In genomic region chr6:6001443-6001842, GRCh38 we compare ENCODE assay signal across 18 cellular contexts. TPM values are rescaled to one million over a fixed set of nuclear protein-coding genes. Genes with fewer than 3 reads are reported as not detected.
DNase-seq lines count a peak whose midpoint lies in the region; ATAC-seq and TF ChIP-seq lines count a peak whose summit lies in the region.
"Had no signal": no experiment of that assay in that cellular context is flagged by ENCODE, and none has a peak within 500 bp of the region (broad histone marks: within the 10 kb centered on the region; RNA-seq: fewer than 3 reads in every experiment).

No MANE protein-coding gene starts in this region.

- CTCF ChIA-PET in activated CD4-positive, alpha-beta T cell treated with anti-CD3 and anti-CD28 coated beads, Interleukin-2, amount 10 ng/mL, durations not matched to agents 7 days and 5 days (lab: Charles Lee), result no interaction called here
- CTCF ChIA-PET in activated B cell treated with CpG ODN at 0.5 μM for 24 hours (lab: Charles Lee), result interaction anchor here (1.0 kb wide), 1 partner anchor 530 kb away, joined by 3 read pairs; no protein-coding TSS in a partner anchor

- peaks cover 99% of the 10 kb centered on the region for H3K27me3 ChIP-seq in iPS-15b (ENCODE audit: control insufficient read depth, insufficient read depth, low read length)

- intact Hi-C loops in activated B cell treated with CpG ODN at 0.5 μM for 24 hours (cut with micrococcal nuclease), result loop anchor here (10.0 kb wide), 1 partner anchor 1227 kb away; the partner anchor contains the start of gene CDYL

- H3K4me1 ChIP-seq in iPS-15b (ENCODE audit: control insufficient read depth, insufficient read depth, low read length), result peaks cover 22% of the 10 kb centered on the region

- POLR2A ChIA-PET in activated CD4-positive, alpha-beta T cell treated with anti-CD3 and anti-CD28 coated beads, Interleukin-2, amount 10 ng/mL, durations not matched to agents 7 days and 5 days (lab: Charles Lee), result no interaction called here
- POLR2A ChIA-PET in activated B cell treated with CpG ODN at 0.5 μM for 24 hours (lab: Charles Lee), result no interaction called here

- ATAC-seq in activated B cell treated with CpG ODN at 0.5 μM for 24 hours (ENCODE audit: low read depth) (no peak), GM18498 (IDR thresholded peaks at IDR 0.05; ENCODE audit: unreplicated experiment) (no peak)
- ATAC-seq in stimulated activated naive CD8-positive, alpha-beta T cell treated with anti-CD3 and anti-CD28 coated beads, Interleukin-15, amount 100 ng/mL, for 72 hours, result no peak
- ATAC-seq in effector memory CD8-positive, alpha-beta T cell (replicated peaks), result no peak
- ATAC-seq: body of pancreas, left colon had no signal

- H3K9me3 Mint-ChIP-seq in activated CD4-positive, alpha-beta T cell treated with anti-CD3 and anti-CD28 coated beads, Interleukin-2, amount 10 ng/mL, durations not matched to agents 7 days and 5 days, result peaks cover 8% of the 10 kb centered on the region
- H3K9me3 Mint-ChIP-seq in activated B cell treated with CpG ODN at 0.5 μM for 24 hours, result peaks cover 18% of the 10 kb centered on the region
- peaks cover 7 to 9% of the 10 kb centered on the region in 2 donors for H3K9me3 Mint-ChIP-seq in stimulated activated naive CD8-positive, alpha-beta T cell treated with anti-CD3 and anti-CD28 coated beads, Interleukin-15, amount 100 ng/mL, for 72 hours
- H3K9me3 Mint-ChIP-seq in effector memory CD8-positive, alpha-beta T cell, result peaks cover 7 to 17% of the 10 kb centered on the region in 2 donors

- no peak for DNase-seq in activated CD4-positive, alpha-beta T cell treated with anti-CD3 and anti-CD28 coated beads, Interleukin-2, amount 10 ng/mL, durations not matched to agents 7 days and 5 days
- no peak for DNase-seq in activated CD4-positive, alpha-beta T cell treated with anti-CD3 and anti-CD28 coated beads for 4 hours
- DNase-seq in activated B cell treated with CpG ODN at 0.5 μM for 24 hours, result no peak
- no peak for DNase-seq in stimulated activated naive CD8-positive, alpha-beta T cell treated with anti-CD3 and anti-CD28 coated beads, Interleukin-15, amount 100 ng/mL, for 72 hours
- no peak for DNase-seq in AG08396 (ENCODE audit: low spot score)
- no peak for DNase-seq in effector memory CD8-positive, alpha-beta T cell
- DNase-seq: activated naive CD4-positive, alpha-beta T cell; body of pancreas; effector CD4-positive, alpha-beta T cell; GOT3; hippocampal formation; Kasumi-1; left colon; NCI-H1105 treated with DMSO at 0.1 percent for 48 hours; NCI-H774 had no signal

- no peaks in the 10 kb centered on the region for H3K9me3 ChIP-seq in iPS-15b (ENCODE audit: control insufficient read depth, insufficient read depth, low read length)
- H3K9me3 ChIP-seq: body of pancreas had no signal

- H3K36me3 ChIP-seq in iPS-15b (ENCODE audit: control insufficient read depth, insufficient read depth, low read length), result no peaks in the 10 kb centered on the region

- peak overlapping the region; percentile 76 for H3K4me3 Mint-ChIP-seq in activated CD4-positive, alpha-beta T cell treated with anti-CD3 and anti-CD28 coated beads, Interleukin-2, amount 10 ng/mL, durations not matched to agents 7 days and 5 days
- peak overlapping the region; percentile 9 for H3K4me3 Mint-ChIP-seq in activated B cell treated with CpG ODN at 0.5 μM for 24 hours
- H3K4me3 Mint-ChIP-seq in stimulated activated naive CD8-positive, alpha-beta T cell treated with anti-CD3 and anti-CD28 coated beads, Interleukin-15, amount 100 ng/mL, for 72 hours, result peak overlapping the region; percentile 78 to 92
- peak overlapping the region in 1 of 2 donors; percentile 66 for H3K4me3 Mint-ChIP-seq in effector memory CD8-positive, alpha-beta T cell

- H3K9ac ChIP-seq in iPS-15b (ENCODE audit: low read depth, low read length), result no peak overlapping the region

- no peak for TF ChIP-seq CTCF in activated B cell treated with CpG ODN at 0.5 μM for 24 hours (IDR thresholded peaks at IDR 0.05)

- peak overlapping the region; percentile 63 for H3K4me3 ChIP-seq in iPS-15b (ENCODE audit: low read depth, low read length)
- H3K4me3 ChIP-seq: body of pancreas, SK-N-MC had no signal

- H3K36me3 Mint-ChIP-seq in activated CD4-positive, alpha-beta T cell treated with anti-CD3 and anti-CD28 coated beads, Interleukin-2, amount 10 ng/mL, durations not matched to agents 7 days and 5 days (ENCODE audit: low read depth), result peaks cover 38% of the 10 kb centered on the region
- peaks cover 3% of the 10 kb centered on the region for H3K36me3 Mint-ChIP-seq in activated B cell treated with CpG ODN at 0.5 μM for 24 hours (ENCODE audit: low read depth)
- H3K36me3 Mint-ChIP-seq in effector memory CD8-positive, alpha-beta T cell (ENCODE audit: insufficient read depth), result peaks cover 79% of the 10 kb centered on the region

- H3K4me1 Mint-ChIP-seq in activated CD4-positive, alpha-beta T cell treated with anti-CD3 and anti-CD28 coated beads, Interleukin-2, amount 10 ng/mL, durations not matched to agents 7 days and 5 days, result peaks cover 76% of the 10 kb centered on the region
- H3K4me1 Mint-ChIP-seq in activated B cell treated with CpG ODN at 0.5 μM for 24 hours, result peaks cover 65% of the 10 kb centered on the region
- peaks cover 92% of the 10 kb centered on the region for H3K4me1 Mint-ChIP-seq in stimulated activated naive CD8-positive, alpha-beta T cell treated with anti-CD3 and anti-CD28 coated beads, Interleukin-15, amount 100 ng/mL, for 72 hours
- H3K4me1 Mint-ChIP-seq in effector memory CD8-positive, alpha-beta T cell (ENCODE audit: low read depth in 2 of 2), result peaks cover 51 to 55% of the 10 kb centered on the region in 2 donors

- H3K27ac Mint-ChIP-seq in activated CD4-positive, alpha-beta T cell treated with anti-CD3 and anti-CD28 coated beads, Interleukin-2, amount 10 ng/mL, durations not matched to agents 7 days and 5 days, result peak overlapping the region; percentile 73
- H3K27ac Mint-ChIP-seq in activated B cell treated with CpG ODN at 0.5 μM for 24 hours, result peak overlapping the region; percentile 57
- no peak overlapping the region for H3K27ac Mint-ChIP-seq in stimulated activated naive CD8-positive, alpha-beta T cell treated with anti-CD3 and anti-CD28 coated beads, Interleukin-15, amount 100 ng/mL, for 72 hours
- H3K27ac Mint-ChIP-seq in effector memory CD8-positive, alpha-beta T cell, result peak overlapping the region in 1 of 2 donors; percentile 26

- peaks cover 90% of the 10 kb centered on the region for H3K27me3 Mint-ChIP-seq in activated CD4-positive, alpha-beta T cell treated with anti-CD3 and anti-CD28 coated beads, Interleukin-2, amount 10 ng/mL, durations not matched to agents 7 days and 5 days
- H3K27me3 Mint-ChIP-seq in activated B cell treated with CpG ODN at 0.5 μM for 24 hours, result peaks cover 74% of the 10 kb centered on the region
- peaks cover 100% of the 10 kb centered on the region for H3K27me3 Mint-ChIP-seq in stimulated activated naive CD8-positive, alpha-beta T cell treated with anti-CD3 and anti-CD28 coated beads, Interleukin-15, amount 100 ng/mL, for 72 hours
- H3K27me3 Mint-ChIP-seq in effector memory CD8-positive, alpha-beta T cell, result peaks cover 92 to 99% of the 10 kb centered on the region in 2 donors

RNA-seq across cellular contexts. Expression of gene NRN1, which starts 5.3 kb away (rescaled TPM):
- 1 to 10 TPM; 7.0 to 8.7 TPM for total RNA-seq in activated CD4-positive, alpha-beta T cell treated with anti-CD3 and anti-CD28 coated beads, Interleukin-2, amount 10 ng/mL, durations not matched to agents 7 days and 5 days
- total RNA-seq in activated B cell treated with CpG ODN at 0.5 μM for 24 hours, result 0.12 TPM in 1 of 2 replicates, not detected in the other

Comparison
In these comparisons a context has a peak if more than half of its experiments do, and no peak if none do; other contexts are left out.
1. H3K27ac Mint-ChIP-seq: peak in activated CD4-positive, alpha-beta T cell treated with anti-CD3 and anti-CD28 coated beads, Interleukin-2, amount 10 ng/mL, durations not matched to agents 7 days and 5 days (single experiment) and activated B cell treated with CpG ODN at 0.5 μM for 24 hours (single experiment); none in stimulated activated naive CD8-positive, alpha-beta T cell treated with anti-CD3 and anti-CD28 coated beads, Interleukin-15, amount 100 ng/mL, for 72 hours (0 of 2).